Comparison of ENCODE assay signal across 2 cellular contexts in genomic region chr1:23330846-23331245, GRCh38.
TF ChIP-seq lines count a peak whose summit lies in the region.

No MANE protein-coding gene starts in this region.

TF ChIP-seq in HCT116, 20 proteins besides CTCF, POLR2A, EP300 and RAD21:
- no peak for TF ChIP-seq SRF (IDR thresholded peaks at IDR 0.05; ENCODE audit: low read depth)
- TF ChIP-seq ELF1 (IDR thresholded peaks at IDR 0.05; ENCODE audit: borderline replicate concordance, low read depth): no peak
- no peak for TF ChIP-seq ZBTB33 (IDR thresholded peaks at IDR 0.05; ENCODE audit: extremely low read depth, insufficient replicate concordance, low read length)
- no peak for TF ChIP-seq SP1 (IDR thresholded peaks at IDR 0.05; ENCODE audit: low read depth)
- no peak for TF ChIP-seq ATF3 (IDR thresholded peaks at IDR 0.05)
- TF ChIP-seq YY1 (IDR thresholded peaks at IDR 0.05; ENCODE audit: extremely low read depth, insufficient replicate concordance, low read depth, low read length): no peak
- no peak for TF ChIP-seq JUND (IDR thresholded peaks at IDR 0.05)
- TF ChIP-seq REST (IDR thresholded peaks at IDR 0.05; ENCODE audit: low read depth): no peak
- TF ChIP-seq EZH2phosphoT487 (IDR thresholded peaks at IDR 0.05; ENCODE audit: borderline replicate concordance): no peak
- no peak for TF ChIP-seq SIN3A (IDR thresholded peaks at IDR 0.05; ENCODE audit: low read depth)
- no peak for TF ChIP-seq EZH2 (IDR thresholded peaks at IDR 0.05)

TF ChIP-seq in SK-N-SH, 30 proteins besides CTCF, POLR2A, EP300 and RAD21:
- TF ChIP-seq NFIC (IDR thresholded peaks at IDR 0.05; ENCODE audit: borderline replicate concordance) (no peak), MEF2A (IDR thresholded peaks at IDR 0.05; ENCODE audit: borderline replicate concordance, low read depth) (no peak), REST (IDR thresholded peaks at IDR 0.05; ENCODE audit: low read depth, low read length) (no peak), TCF12 (IDR thresholded peaks at IDR 0.05) (no peak), RXRA (IDR thresholded peaks at IDR 0.05; ENCODE audit: borderline replicate concordance, low read depth) (no peak), YY1 (IDR thresholded peaks at IDR 0.05; ENCODE audit: low read depth) (no peak), SMC3 (IDR thresholded peaks at IDR 0.05; ENCODE audit: low read depth, low read length) (no peak), SIN3A (IDR thresholded peaks at IDR 0.05; ENCODE audit: borderline replicate concordance, low read depth, low read length) (no peak), RCOR1 (IDR thresholded peaks at IDR 0.05; ENCODE audit: low read length) (no peak), GATA2 (CRISPR knock-in tag; IDR thresholded peaks at IDR 0.05) (no peak)
